ENCODE assay signal across 2 cellular contexts in the genomic region with DNA sequence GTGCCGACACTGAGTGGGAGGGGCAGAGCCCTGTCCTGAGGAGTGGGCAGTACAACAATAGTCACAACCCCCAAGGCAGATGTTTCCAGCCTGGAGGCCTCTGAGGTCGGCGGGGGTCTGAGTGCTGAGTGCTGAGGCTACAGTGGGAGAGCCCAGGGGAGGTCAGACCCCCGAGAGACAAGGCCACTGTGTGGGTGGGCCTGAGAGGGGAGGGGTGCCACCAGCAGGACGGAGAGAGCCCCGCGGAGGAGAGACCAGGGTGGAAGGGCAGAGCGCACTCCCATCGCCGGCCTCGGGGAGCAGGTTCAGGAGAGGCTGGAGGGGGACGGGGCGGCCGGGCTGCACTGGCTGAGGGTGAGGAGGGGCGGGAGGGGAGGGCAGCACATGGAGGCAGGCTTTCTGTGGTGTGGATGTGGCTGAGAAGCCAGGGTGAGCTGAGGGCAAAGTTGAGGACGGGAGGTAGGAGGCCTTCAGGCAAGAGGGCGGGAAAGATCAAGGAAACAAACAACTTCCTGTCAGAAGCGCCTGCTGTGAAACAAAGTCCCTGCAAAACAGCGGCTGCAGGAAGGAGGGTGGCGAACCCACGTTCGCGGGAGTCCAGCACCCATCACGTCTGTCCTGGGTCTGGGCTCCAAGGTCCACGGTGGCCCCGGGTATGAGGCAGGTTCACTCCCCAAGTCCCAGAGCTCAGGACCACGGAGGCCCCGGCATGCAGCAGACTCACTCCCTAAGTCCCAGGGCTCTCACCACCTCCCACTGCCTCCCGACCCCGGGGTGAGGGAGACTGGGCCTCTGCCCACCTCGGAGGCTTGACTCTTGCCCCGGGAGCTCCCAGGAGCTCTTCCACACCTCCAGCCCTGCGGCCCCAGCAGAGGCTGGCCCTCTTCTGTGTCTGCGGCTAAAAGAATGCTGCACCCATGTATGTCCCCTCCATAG.
A peak's percentile ranks its signal among the peaks of the same experiment; 100 is the strongest.
TF ChIP-seq lines count a peak whose summit lies in the region.

No MANE protein-coding gene starts in this region.

TF ChIP-seq in HEK293, 187 proteins besides CTCF, POLR2A, EP300 and RAD21 (continued from another document):
- TF ChIP-seq REPIN1 (tag by site-specific recombination; IDR thresholded peaks at IDR 0.05; ENCODE audit: low read depth) (no peak), KLF10 (tag by site-specific recombination; IDR thresholded peaks at IDR 0.05) (no peak), ZIC2 (tag by site-specific recombination; IDR thresholded peaks at IDR 0.05) (0 out of 2 replicates have a peak, but pooled peaks have one; percentile 6), EGR2 (tag by site-specific recombination; IDR thresholded peaks at IDR 0.05; ENCODE audit: low read depth) (peak; percentile 24; the same call in 1 of the 2 replicates), ZNF664 (tag by site-specific recombination; IDR thresholded peaks at IDR 0.05) (no peak), TCF7L2 (IDR thresholded peaks at IDR 0.05; ENCODE audit: borderline replicate concordance, low read depth, low read length) (0 out of 2 replicates have a peak, but pooled peaks have one; percentile 15), GLIS1 (tag by site-specific recombination; IDR thresholded peaks at IDR 0.05) (peak; percentile 87)

TF ChIP-seq in H1, 55 proteins besides CTCF, POLR2A, EP300 and RAD21 (continued from another document):
- TF ChIP-seq HDAC6 (IDR thresholded peaks at IDR 0.05; ENCODE audit: low read depth, low read length), result no peak
- TF ChIP-seq, protein P1, sequence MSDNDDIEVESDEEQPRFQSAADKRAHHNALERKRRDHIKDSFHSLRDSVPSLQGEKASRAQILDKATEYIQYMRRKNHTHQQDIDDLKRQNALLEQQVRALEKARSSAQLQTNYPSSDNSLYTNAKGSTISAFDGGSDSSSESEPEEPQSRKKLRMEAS (IDR thresholded peaks at IDR 0.05), result 0 out of 2 replicates have a peak, but pooled peaks have one; percentile 38
